8 cellular contexts compared by ENCODE assay signal in genomic region chr2:27071277-27071989, GRCh38. TPM values are rescaled to one million over a fixed set of nuclear protein-coding genes. Genes with fewer than 3 reads are reported as not detected.
DNase-seq lines count a peak whose midpoint lies in the region; ATAC-seq lines count a peak whose summit lies in the region.

OST4 (minus strand) TSS chr2:27071654.

- H3K27me3 ChIP-seq in CD8-positive, alpha-beta memory T cell (ENCODE audit: insufficient read depth, low read length, poor library complexity, severe bottlenecking), result no peaks in the 10 kb centered on the region
- no peaks in the 10 kb centered on the region for H3K27me3 ChIP-seq in effector memory CD4-positive, alpha-beta T cell (replicated peaks; ENCODE audit: control insufficient read depth, insufficient read depth, low read length, poor library complexity, severe bottlenecking)
- H3K27me3 ChIP-seq in mesenchymal stem cell (ENCODE audit: control insufficient read depth in 1 of 2, insufficient read depth in 1 of 2, low read length in 2 of 2), result no peaks in the 10 kb centered on the region

- H2AK5ac ChIP-seq in mesenchymal stem cell (ENCODE audit: low read length, severe bottlenecking), result peak within 1 kb of the TSS; percentile 75

- H3K36me3 ChIP-seq in CD8-positive, alpha-beta memory T cell (ENCODE audit: insufficient read depth, low read length), result peaks cover 26% of the 10 kb centered on the region
- peaks cover 16% of the 10 kb centered on the region for H3K36me3 ChIP-seq in effector memory CD4-positive, alpha-beta T cell (ENCODE audit: control insufficient read depth, insufficient read depth, low read length)
- H3K36me3 ChIP-seq in mesenchymal stem cell (ENCODE audit: control insufficient read depth in 1 of 2, insufficient read depth in 2 of 2, low read depth in 1 of 2, low read length in 2 of 2), result peaks cover 30 to 37% of the 10 kb centered on the region in 2 experiments

- peak; percentile 85 for ATAC-seq in GM19467 (IDR thresholded peaks at IDR 0.05; ENCODE audit: unreplicated experiment)

- no peaks in the 10 kb centered on the region for H3K9me3 ChIP-seq in CD8-positive, alpha-beta memory T cell (ENCODE audit: low read length)
- no peaks in the 10 kb centered on the region for H3K9me3 ChIP-seq in effector memory CD4-positive, alpha-beta T cell (ENCODE audit: control insufficient read depth, low read length)
- H3K9me3 ChIP-seq in mesenchymal stem cell (ENCODE audit: control insufficient read depth, low read length), result no peaks in the 10 kb centered on the region

- peak within 1 kb of the TSS; percentile 56 for H2AFZ ChIP-seq in mesenchymal stem cell (ENCODE audit: low read depth, low read length)

- peak within 1 kb of the TSS; percentile 99 for H2BK15ac ChIP-seq in mesenchymal stem cell (ENCODE audit: low read depth, poor library complexity, severe bottlenecking)

- peaks cover 44% of the 10 kb centered on the region for H3K4me1 ChIP-seq in CD8-positive, alpha-beta memory T cell (ENCODE audit: insufficient read depth, low read length)
- peaks cover 31% of the 10 kb centered on the region for H3K4me1 ChIP-seq in effector memory CD4-positive, alpha-beta T cell (ENCODE audit: control insufficient read depth, insufficient read depth, low read length, poor library complexity, severe bottlenecking)
- H3K4me1 ChIP-seq in mesenchymal stem cell (ENCODE audit: control insufficient read depth, insufficient read depth, low read depth, low read length), result peaks cover 28% of the 10 kb centered on the region

- CTCF ChIA-PET in CD8-positive, alpha-beta memory T cell (lab: Charles Lee), result interaction anchor here (1.0 to 1.7 kb wide), 7 partner anchors 9 to 21 kb away, joined by 3 to 11 read pairs (median 3); partner anchors contain the start of genes AGBL5 and KHK
- CTCF ChIA-PET in activated CD8-positive, alpha-beta memory T cell treated with anti-CD3 and anti-CD28 coated beads for 36 hours (lab: Charles Lee), result interaction anchor here (0.6 to 2.9 kb wide), 6 partner anchors 10 to 65 kb away, joined by 3 to 17 read pairs (median 4); partner anchors contain the start of genes AGBL5 and PREB

- peak within 1 kb of the TSS; percentile 96 to 99 for H3K18ac ChIP-seq in mesenchymal stem cell (ENCODE audit: low read depth in 1 of 2, low read length in 2 of 2)

- H3K4me3 ChIP-seq in CD8-positive, alpha-beta memory T cell (ENCODE audit: low read length), result peak within 1 kb of the TSS; percentile 82
- peak within 1 kb of the TSS; percentile 77 for H3K4me3 ChIP-seq in effector memory CD4-positive, alpha-beta T cell (ENCODE audit: insufficient read depth, low read depth, low read length, poor library complexity, severe bottlenecking)
- peak within 1 kb of the TSS; percentile 89 to 100 for H3K4me3 ChIP-seq in mesenchymal stem cell (ENCODE audit: insufficient read depth in 1 of 2, low read depth in 1 of 2, low read length in 2 of 2)

- H3K36me3 Mint-ChIP-seq in CD8-positive, alpha-beta memory T cell, result peaks cover 0 to 39% (median 4%) of the 10 kb centered on the region in 3 donors

- H2BK5ac ChIP-seq in mesenchymal stem cell (ENCODE audit: low read depth, low read length, poor library complexity, severe bottlenecking), result peak within 1 kb of the TSS; percentile 77

- peaks cover 12% of the 10 kb centered on the region for H3K79me1 ChIP-seq in mesenchymal stem cell (replicated peaks; ENCODE audit: low read length, poor library complexity, severe bottlenecking)

- peak within 1 kb of the TSS; percentile 91 to 98 (median 97) for H3K4me3 Mint-ChIP-seq in CD8-positive, alpha-beta memory T cell

- peak within 1 kb of the TSS; percentile 90 for H3K4me2 ChIP-seq in mesenchymal stem cell (ENCODE audit: low read length, poor library complexity, severe bottlenecking)

- H3K27ac Mint-ChIP-seq in CD8-positive, alpha-beta memory T cell, result peak within 1 kb of the TSS; percentile 88 to 99 (median 98)

- H3K4me1 Mint-ChIP-seq in CD8-positive, alpha-beta memory T cell, result peaks cover 58 to 82% (median 75%) of the 10 kb centered on the region in 3 donors

- peak within 1 kb of the TSS; percentile 92 for H2BK120ac ChIP-seq in mesenchymal stem cell (ENCODE audit: low read depth, low read length)

- DNase-seq in CD8-positive, alpha-beta memory T cell, result peak; percentile 85 to 89 (median 88)
- DNase-seq in HS-27A (ENCODE audit: low read depth) (peak; percentile 57), mesenchymal stem cell (peak; percentile 94)
- peak; percentile 71 for DNase-seq in NK-92 treated with Interleukin-12 subunit alpha and Interleukin-12 subunit beta, amount 100 ng/mL, for 24 hours (lab: John Stamatoyannopoulos, UW)
- peak; percentile 79 to 85 (median 84) for DNase-seq in effector memory CD4-positive, alpha-beta T cell
- peak; percentile 86 for DNase-seq in stimulated activated CD8-positive, alpha-beta memory T cell treated with anti-CD3 and anti-CD28 coated beads, Interleukin-12 subunit alpha, Interleukin-12 subunit beta, amount 100 ng/mL, for 4 hours (ENCODE audit: low read depth)

- no peaks in the 10 kb centered on the region for H3K27me3 Mint-ChIP-seq in CD8-positive, alpha-beta memory T cell

- H3K9me3 Mint-ChIP-seq in CD8-positive, alpha-beta memory T cell, result no peaks in the 10 kb centered on the region

- POLR2A ChIA-PET in CD8-positive, alpha-beta memory T cell (lab: Charles Lee), result interaction anchor here (0.6 to 2.8 kb wide), 14 partner anchors 9 to 701 kb away, joined by 3 to 58 read pairs (median 5); partner anchors contain the start of genes ABHD1, AGBL5, ATRAID and KHK
- POLR2A ChIA-PET in activated CD8-positive, alpha-beta memory T cell treated with anti-CD3 and anti-CD28 coated beads for 36 hours (lab: Charles Lee), result interaction anchor here (0.5 to 1.5 kb wide), 13 partner anchors 10 to 236 kb away, joined by 3 to 8 read pairs (median 5); partner anchors contain the start of genes AGBL5, ATRAID, KHK and SLC5A6

- peak within 1 kb of the TSS in 1 of 2 experiments; percentile 93 for H3K14ac ChIP-seq in mesenchymal stem cell (ENCODE audit: low read length in 2 of 2)

- H3K9ac ChIP-seq in mesenchymal stem cell (ENCODE audit: low read length), result peak within 1 kb of the TSS; percentile 99

- H4K8ac ChIP-seq in mesenchymal stem cell (ENCODE audit: low read length), result peak within 1 kb of the TSS; percentile 98

- H3K4ac ChIP-seq in mesenchymal stem cell (ENCODE audit: low read depth in 1 of 2, low read length in 2 of 2), result peak within 1 kb of the TSS; percentile 98 to 100

- peak within 1 kb of the TSS in 1 of 2 experiments; percentile 100 for H3K23ac ChIP-seq in mesenchymal stem cell (ENCODE audit: low read length in 2 of 2)

- WGBS in mesenchymal stem cell, result 0% methylated on average over 54 of the region's 86 CpGs

- peak within 1 kb of the TSS; percentile 99 for H4K91ac ChIP-seq in mesenchymal stem cell (ENCODE audit: low read length)

- peak within 1 kb of the TSS; percentile 40 to 90 for H2BK12ac ChIP-seq in mesenchymal stem cell (ENCODE audit: low read length in 2 of 2)

- H3K27ac ChIP-seq in CD8-positive, alpha-beta memory T cell (ENCODE audit: low read depth, low read length), result peak within 1 kb of the TSS; percentile 96
- H3K27ac ChIP-seq in effector memory CD4-positive, alpha-beta T cell (ENCODE audit: insufficient read depth, low read length, poor library complexity, severe bottlenecking), result peak within 1 kb of the TSS; percentile 94
- H3K27ac ChIP-seq in mesenchymal stem cell (ENCODE audit: low read length, poor library complexity, severe bottlenecking), result peak within 1 kb of the TSS; percentile 68

RNA-seq across cellular contexts. Expression of gene OST4, which starts in this region (rescaled TPM):
- total RNA-seq in CD8-positive, alpha-beta memory T cell, result 100 to 1,000 TPM; 346 to 353 TPM
- polyA plus RNA-seq in CD8-positive, alpha-beta memory T cell, result 907 TPM
- 100 to 1,000 TPM; 338 to 350 TPM for total RNA-seq in activated CD8-positive, alpha-beta memory T cell treated with anti-CD3 and anti-CD28 coated beads for 36 hours
- 1,831 TPM for polyA plus RNA-seq in mesenchymal stem cell (2013, experiment 1 of 2)
- polyA plus RNA-seq in mesenchymal stem cell (2013, experiment 2 of 2), result 1,802 TPM

Comparison
In these comparisons a context has a peak if more than half of its experiments do, and no peak if none do; other contexts are left out.
1. Peak in every context shown above with its lines: DNase-seq, ATAC-seq, H3K4me3 ChIP-seq and H3K27ac ChIP-seq.